ENCODE assay signal across 14 cellular contexts in genomic region chr11:27444801-27445215, GRCh38. TPM values are rescaled to one million over a fixed set of nuclear protein-coding genes. Genes with fewer than 3 reads are reported as not detected.
DNase-seq lines count a peak whose midpoint lies in the region; ATAC-seq and TF ChIP-seq lines count a peak whose summit lies in the region.
"Had no signal": no experiment of that assay in that cellular context is flagged by ENCODE, and none has a peak within 500 bp of the region (broad histone marks: within the 10 kb centered on the region; RNA-seq: fewer than 3 reads in every experiment).

No MANE protein-coding gene starts in this region.

- no peak for ATAC-seq in SK-N-SH treated with all-trans-retinoic acid at 6 μM for 48 hours
- no peak for ATAC-seq in GM21528 (IDR thresholded peaks at IDR 0.05; ENCODE audit: low FRiP score, unreplicated experiment)
- no peak for ATAC-seq in GM19023 (IDR thresholded peaks at IDR 0.05; ENCODE audit: unreplicated experiment)
- ATAC-seq: stimulated activated naive CD8-positive, alpha-beta T cell treated with anti-CD3 and anti-CD28 coated beads, Interleukin-15, Interleukin-2, amounts not matched to agents 100 U/mL and 50 U/mL, for 24 hours had no signal

- DNase-seq in COR-L47 (lab: John Stamatoyannopoulos, UW) (peak; percentile 62), NCI-H1436 treated with DMSO at 0.1 percent for 48 hours (lab: John Stamatoyannopoulos, UW) (peak; percentile 52), left kidney (ENCODE audit: low read depth, low spot score) (peak; percentile 73), HT-29 (ENCODE audit: low spot score) (no peak), DMS114 treated with DMSO at 0.1 percent for 48 hours (lab: John Stamatoyannopoulos, UW; ENCODE audit: unreplicated experiment) (no peak)
- DNase-seq: activated CD4-positive, CD25-positive, alpha-beta regulatory T cell; activated T-cell treated with anti-CD3 and anti-CD28 coated beads, Interleukin-2, amount 50 U/mL, for 48 hours; EL; kidney; NCI-H1694 treated with DMSO at 0.1 percent for 48 hours; stimulated activated naive CD8-positive, alpha-beta T cell treated with anti-CD3 and anti-CD28 coated beads, Interleukin-15, Interleukin-2, amounts not matched to agents 100 U/mL and 50 U/mL, for 24 hours had no signal

TF ChIP-seq in SK-N-SH treated with all-trans-retinoic acid at 6 μM for 48 hours, 23 proteins besides CTCF, POLR2A, EP300 and RAD21:
- peak; percentile 68; the same call in 1 of the 2 replicates for TF ChIP-seq ZNF70 (CRISPR knock-in tag; IDR thresholded peaks at IDR 0.05)
- TF ChIP-seq, protein P1, sequence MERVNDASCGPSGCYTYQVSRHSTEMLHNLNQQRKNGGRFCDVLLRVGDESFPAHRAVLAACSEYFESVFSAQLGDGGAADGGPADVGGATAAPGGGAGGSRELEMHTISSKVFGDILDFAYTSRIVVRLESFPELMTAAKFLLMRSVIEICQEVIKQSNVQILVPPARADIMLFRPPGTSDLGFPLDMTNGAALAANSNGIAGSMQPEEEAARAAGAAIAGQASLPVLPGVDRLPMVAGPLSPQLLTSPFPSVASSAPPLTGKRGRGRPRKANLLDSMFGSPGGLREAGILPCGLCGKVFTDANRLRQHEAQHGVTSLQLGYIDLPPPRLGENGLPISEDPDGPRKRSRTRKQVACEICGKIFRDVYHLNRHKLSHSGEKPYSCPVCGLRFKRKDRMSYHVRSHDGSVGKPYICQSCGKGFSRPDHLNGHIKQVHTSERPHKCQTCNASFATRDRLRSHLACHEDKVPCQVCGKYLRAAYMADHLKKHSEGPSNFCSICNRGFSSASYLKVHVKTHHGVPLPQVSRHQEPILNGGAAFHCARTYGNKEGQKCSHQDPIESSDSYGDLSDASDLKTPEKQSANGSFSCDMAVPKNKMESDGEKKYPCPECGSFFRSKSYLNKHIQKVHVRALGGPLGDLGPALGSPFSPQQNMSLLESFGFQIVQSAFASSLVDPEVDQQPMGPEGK (CRISPR knock-in tag; IDR thresholded peaks at IDR 0.05; ENCODE audit: borderline replicate concordance), result no peak

RNA-seq across cellular contexts. Expression of gene LGR4, which starts 27.8 kb away (rescaled TPM):
- total RNA-seq in HT-29 (2014; rRNA removed; shearing (Covaris generic)), result 41.7 and 41.9 TPM in 2 replicates

Comparison
In these comparisons a context has a peak if more than half of its experiments do, and no peak if none do; other contexts are left out.
1. DNase-seq: peak in COR-L47 (single experiment), NCI-H1436 treated with DMSO at 0.1 percent for 48 hours (single experiment) and left kidney (single experiment); none in HT-29 (single experiment) and DMS114 treated with DMSO at 0.1 percent for 48 hours (single experiment).